ENCODE assay signal across 12 cellular contexts in the genomic region with DNA sequence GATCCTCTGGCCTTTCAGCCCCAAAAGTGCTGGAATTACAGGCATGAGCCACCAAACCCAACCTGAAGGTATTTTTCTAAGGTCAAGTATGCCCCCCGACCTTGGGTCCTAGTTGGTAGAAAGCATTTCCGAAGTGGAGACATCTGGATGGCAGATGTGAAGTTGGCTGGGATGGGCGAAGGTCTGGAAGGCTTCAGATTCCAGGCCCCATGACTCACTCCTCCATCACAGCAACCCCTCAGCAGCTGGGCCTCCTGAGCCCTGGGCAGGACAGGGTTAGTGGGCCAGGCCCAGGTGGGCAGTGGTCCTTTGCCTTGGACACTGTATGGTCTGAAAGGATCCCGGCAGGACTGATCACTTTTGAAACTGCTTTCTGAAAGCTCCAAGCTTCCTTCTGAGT. TPM values are rescaled to one million over a fixed set of nuclear protein-coding genes. Genes with fewer than 3 reads are reported as not detected.
DNase-seq lines count a peak whose midpoint lies in the region; ATAC-seq and TF ChIP-seq lines count a peak whose summit lies in the region.
"Had no signal": no experiment of that assay in that cellular context is flagged by ENCODE, and none has a peak within 500 bp of the region (broad histone marks: within the 10 kb centered on the region; RNA-seq: fewer than 3 reads in every experiment).

No MANE protein-coding gene starts in this region.

- ATAC-seq in foreskin keratinocyte, result peak; percentile 56
- ATAC-seq: effector memory CD8-positive, alpha-beta T cell had no signal

- in situ Hi-C loops in GM13977 (cut with MboI; ENCODE audit: low pct_unique_long_range_greater_than_20kb, low sequenced_read_pairs, unreplicated experiment), result loop anchor here (10.0 kb wide), 1 partner anchor 243 kb away; no protein-coding TSS in a partner anchor

- TF ChIP-seq CTCF in foreskin keratinocyte (conservative IDR thresholded peaks at IDR 0.05) (no peak), GM13977 (IDR thresholded peaks at IDR 0.05; ENCODE audit: extremely low read depth, insufficient read depth, missing control alignments) (no peak)

- H3K27ac ChIP-seq in foreskin keratinocyte, result no peak overlapping the region
- peak overlapping the region in 17 of 21 experiments; percentile 3 to 72 (median 56) for H3K27ac ChIP-seq in skin epidermis
- H3K27ac ChIP-seq: VCaP had no signal

- DNase-seq in GM03348 (ENCODE audit: low spot score) (peak; percentile 94), amniotic epithelial cell (ENCODE audit: low read depth) (peak; percentile 91), foreskin keratinocyte (peak; percentile 53 to 78), GOT3 (lab: John Stamatoyannopoulos, UW) (no peak), RKO (ENCODE audit: low spot score) (no peak), GM13977 (ENCODE audit: low spot score) (no peak), Kasumi-1 (lab: John Stamatoyannopoulos, UW) (no peak)
- DNase-seq: activated T-cell treated with anti-CD3 and anti-CD28 coated beads, Interleukin-2, amount 50 U/mL, for 48 hours; DMS153; effector memory CD8-positive, alpha-beta T cell had no signal

- H3K4me3 ChIP-seq in skin epidermis, result no peak overlapping the region

- peaks cover 2% of the 10 kb centered on the region for H3K27me3 ChIP-seq in foreskin keratinocyte

- peaks cover 9% of the 10 kb centered on the region for H3K4me1 ChIP-seq in foreskin keratinocyte

RNA-seq across cellular contexts. Expression of a gene that starts 23.3 kb away (rescaled TPM):
- 46.1 and 50.4 TPM in 2 replicates for total RNA-seq in foreskin keratinocyte
- 8.8 and 12.3 TPM in 2 replicates for polyA plus RNA-seq in foreskin keratinocyte

RNA-seq across cellular contexts. Expression of a gene that starts 55.3 kb away (rescaled TPM):
- total RNA-seq in foreskin keratinocyte, result 176 and 188 TPM in 2 replicates
- 193 and 199 TPM in 2 replicates for polyA plus RNA-seq in foreskin keratinocyte

Comparison
In these comparisons a context has a peak if more than half of its experiments do, and no peak if none do; other contexts are left out.
1. DNase-seq: peak in GM03348 (single experiment), amniotic epithelial cell (single experiment) and foreskin keratinocyte (2 of 2); none in GOT3 (single experiment), RKO (single experiment), GM13977 (single experiment) and Kasumi-1 (0 of 2).